7 cellular contexts compared by ENCODE assay signal in the genomic region with DNA sequence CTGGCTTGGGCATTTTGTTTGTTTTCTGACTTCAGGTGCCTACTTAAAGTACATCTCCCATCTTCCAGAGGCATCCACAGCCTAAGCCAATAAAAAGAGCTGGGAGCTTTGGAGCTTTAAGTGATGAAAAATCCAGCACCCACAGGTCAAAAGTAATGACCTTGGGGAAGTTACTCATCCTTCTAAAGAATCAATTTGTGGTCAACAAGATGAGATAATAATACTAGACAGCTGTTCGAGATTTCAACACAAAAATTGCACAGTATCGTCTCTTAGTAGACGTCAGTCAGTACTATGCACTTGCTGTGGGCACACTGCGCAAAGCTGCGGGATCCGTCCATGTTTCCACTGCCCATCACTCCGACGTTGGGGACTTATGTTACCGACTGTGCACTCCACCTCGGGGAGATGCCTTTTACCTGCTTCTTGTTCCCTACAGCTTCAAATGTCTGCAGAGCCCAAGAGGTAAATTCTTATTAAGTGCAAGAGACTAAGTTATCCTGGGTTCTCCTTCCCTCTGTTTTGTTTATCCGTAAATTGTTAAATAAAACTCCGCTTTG. TPM values are rescaled to one million over a fixed set of nuclear protein-coding genes. Genes with fewer than 3 reads are reported as not detected.
DNase-seq lines count a peak whose midpoint lies in the region; ATAC-seq and TF ChIP-seq lines count a peak whose summit lies in the region.

No MANE protein-coding gene starts in this region.

- no peaks in the 10 kb centered on the region for H3K9me3 ChIP-seq in hepatocyte (ENCODE audit: low read depth)

- no peak overlapping the region for H3K27ac ChIP-seq in hepatocyte
- H3K27ac ChIP-seq in skin epidermis, result peak overlapping the region in 11 of 21 experiments; percentile 6 to 91 (median 83)

- no peaks in the 10 kb centered on the region for H3K9me2 ChIP-seq in hepatocyte (replicated peaks; ENCODE audit: insufficient read depth)

- H3K79me2 ChIP-seq in hepatocyte, result no peaks in the 10 kb centered on the region

- intact Hi-C loops in activated T-helper 1 cell treated with anti-CD3 and anti-CD28 coated beads, Interleukin-12 subunit alpha, Interleukin-12 subunit beta, Interleukin-2, Interleukin-4 antibody, amounts not matched to agents 30 ng/mL and 10 ng/mL and 1 ng/mL, durations not matched to agents 14 hours and 24 hours and 36 hours (cut with micrococcal nuclease), result loop anchor here (10.0 kb wide), 2 partner anchors 212 to 558 kb away; a partner anchor contains a TSS

- H2AFZ ChIP-seq in hepatocyte, result no peak overlapping the region

- H3K4me2 ChIP-seq in hepatocyte, result peak overlapping the region; percentile 88

- H3K36me3 ChIP-seq in H7 (replicated peaks; ENCODE audit: control insufficient read depth, insufficient read depth, low read length) (no peaks in the 10 kb centered on the region), hepatocyte (replicated peaks; ENCODE audit: insufficient read depth, low read depth) (no peaks in the 10 kb centered on the region)

- no peaks in the 10 kb centered on the region for H4K20me1 ChIP-seq in hepatocyte (ENCODE audit: insufficient read depth, poor library complexity, severe bottlenecking)

- peak overlapping the region; percentile 77 for H3K4me3 Mint-ChIP-seq in activated T-helper 1 cell treated with anti-CD3 and anti-CD28 coated beads, Interleukin-12 subunit alpha, Interleukin-12 subunit beta, Interleukin-2, Interleukin-4 antibody, amounts not matched to agents 30 ng/mL and 10 ng/mL and 1 ng/mL, durations not matched to agents 14 hours and 24 hours and 36 hours

- no peaks in the 10 kb centered on the region for H3K9me3 Mint-ChIP-seq in activated T-helper 1 cell treated with anti-CD3 and anti-CD28 coated beads, Interleukin-12 subunit alpha, Interleukin-12 subunit beta, Interleukin-2, Interleukin-4 antibody, amounts not matched to agents 30 ng/mL and 10 ng/mL and 1 ng/mL, durations not matched to agents 14 hours and 24 hours and 36 hours

- peak overlapping the region; percentile 7; the same call in 1 of the 2 replicates for H3K4me3 ChIP-seq in H7 (ENCODE audit: insufficient read depth, low read depth, low read length)
- no peak overlapping the region for H3K4me3 ChIP-seq in hepatocyte
- peak overlapping the region; percentile 51 to 74 (median 65) for H3K4me3 ChIP-seq in skin epidermis

- H3K27me3 Mint-ChIP-seq in activated T-helper 1 cell treated with anti-CD3 and anti-CD28 coated beads, Interleukin-12 subunit alpha, Interleukin-12 subunit beta, Interleukin-2, Interleukin-4 antibody, amounts not matched to agents 30 ng/mL and 10 ng/mL and 1 ng/mL, durations not matched to agents 14 hours and 24 hours and 36 hours (ENCODE audit: insufficient read depth), result peaks cover 52% of the 10 kb centered on the region

- DNase-seq in H7, result no peak
- no peak for DNase-seq in activated T-helper 1 cell treated with anti-CD3 and anti-CD28 coated beads, Interleukin-12 subunit alpha, Interleukin-12 subunit beta, Interleukin-2, Interleukin-4 antibody, amounts not matched to agents 30 ng/mL and 10 ng/mL and 1 ng/mL, durations not matched to agents 14 hours and 24 hours and 36 hours (ENCODE audit: low spot score)
- DNase-seq in hepatocyte (ENCODE audit: low spot score), result no peak
- DNase-seq in GF-D8 (lab: John Stamatoyannopoulos, UW), result no peak
- DNase-seq in NCI-H2196 treated with DMSO at 0.1 percent for 48 hours (lab: John Stamatoyannopoulos, UW; ENCODE audit: unreplicated experiment), result no peak

- H3K27ac Mint-ChIP-seq in activated T-helper 1 cell treated with anti-CD3 and anti-CD28 coated beads, Interleukin-12 subunit alpha, Interleukin-12 subunit beta, Interleukin-2, Interleukin-4 antibody, amounts not matched to agents 30 ng/mL and 10 ng/mL and 1 ng/mL, durations not matched to agents 14 hours and 24 hours and 36 hours, result peak overlapping the region; percentile 38

- H3K27me3 ChIP-seq in H7 (ENCODE audit: control insufficient read depth, insufficient read depth, low read length), result peaks cover 31% of the 10 kb centered on the region
- peaks cover 20% of the 10 kb centered on the region for H3K27me3 ChIP-seq in hepatocyte

- no peak for ATAC-seq in GM18868 (IDR thresholded peaks at IDR 0.05; ENCODE audit: unreplicated experiment)

- H3K36me3 Mint-ChIP-seq in activated T-helper 1 cell treated with anti-CD3 and anti-CD28 coated beads, Interleukin-12 subunit alpha, Interleukin-12 subunit beta, Interleukin-2, Interleukin-4 antibody, amounts not matched to agents 30 ng/mL and 10 ng/mL and 1 ng/mL, durations not matched to agents 14 hours and 24 hours and 36 hours (ENCODE audit: low read depth), result peaks cover 1% of the 10 kb centered on the region

- peaks cover 11% of the 10 kb centered on the region for H3K4me1 ChIP-seq in hepatocyte (ENCODE audit: insufficient read depth)

- no peak for TF ChIP-seq CTCF in hepatocyte (IDR thresholded peaks at IDR 0.05; ENCODE audit: poor library complexity)

- H3K4me1 Mint-ChIP-seq in activated T-helper 1 cell treated with anti-CD3 and anti-CD28 coated beads, Interleukin-12 subunit alpha, Interleukin-12 subunit beta, Interleukin-2, Interleukin-4 antibody, amounts not matched to agents 30 ng/mL and 10 ng/mL and 1 ng/mL, durations not matched to agents 14 hours and 24 hours and 36 hours (ENCODE audit: low read depth), result peaks cover 27% of the 10 kb centered on the region

- WGBS in hepatocyte (ENCODE audit: low lambda C conversion rate, missing lambda C conversion rate), result 61% methylated on average over 12 of the region's 12 CpGs

RNA-seq across cellular contexts. Expression of a gene that starts 1.2 kb away (rescaled TPM):
- total RNA-seq in H7 (2014; rRNA removed; shearing (Covaris generic)), result 1.5 and 1.7 TPM in 2 replicates
- 0.17 and 0.57 TPM in 2 replicates for total RNA-seq in activated T-helper 1 cell treated with anti-CD3 and anti-CD28 coated beads, Interleukin-12 subunit alpha, Interleukin-12 subunit beta, Interleukin-2, Interleukin-4 antibody, amounts not matched to agents 30 ng/mL and 10 ng/mL and 1 ng/mL, durations not matched to agents 14 hours and 24 hours and 36 hours
- total RNA-seq in hepatocyte, result 1.5 and 2.0 TPM in 2 replicates
- 0.77 and 0.88 TPM in 2 replicates for polyA plus RNA-seq in hepatocyte
